Comparison of ENCODE assay signal across 20 cellular contexts in genomic region chr3:55180161-55180560, GRCh38.
"Had no signal": no experiment of that assay in that cellular context is flagged by ENCODE, and none has a peak within 500 bp of the region (broad histone marks: within the 10 kb centered on the region; RNA-seq: fewer than 3 reads in every experiment).

No MANE protein-coding gene starts in this region.

- H3K9me3 ChIP-seq: adrenal gland, ascending aorta, lower lobe of right lung, thoracic aorta, upper lobe of left lung had no signal

- H3K36me3 ChIP-seq: adrenal gland, ascending aorta, lower lobe of right lung, neural progenitor cell, thoracic aorta, upper lobe of left lung, WERI-Rb-1 had no signal

- H3K27ac Mint-ChIP-seq: activated CD8-positive, alpha-beta T cell treated with anti-CD3 and anti-CD28 coated beads, Interleukin-2, amount 10 ng/mL, durations not matched to agents 7 days and 5 days; activated naive CD8-positive, alpha-beta T cell; immature natural killer cell; naive thymus-derived CD8-positive, alpha-beta T cell; neural progenitor cell had no signal

- H3K27ac ChIP-seq: adrenal gland, ascending aorta, hepatocyte, lower lobe of right lung, neural progenitor cell, thoracic aorta, upper lobe of left lung, WERI-Rb-1 had no signal

- H3K4me1 ChIP-seq: adrenal gland, ascending aorta, lower lobe of right lung, neural progenitor cell, upper lobe of left lung had no signal

- H3K4me2 ChIP-seq: hepatocyte, neural progenitor cell had no signal

- H3K27me3 Mint-ChIP-seq: central memory CD8-positive, alpha-beta T cell had no signal

- H3K79me2 ChIP-seq: hepatocyte had no signal

- H3K4me3 Mint-ChIP-seq: activated CD8-positive, alpha-beta T cell treated with anti-CD3 and anti-CD28 coated beads, Interleukin-2, amount 10 ng/mL, durations not matched to agents 7 days and 5 days; activated naive CD8-positive, alpha-beta T cell; central memory CD8-positive, alpha-beta T cell; immature natural killer cell; naive thymus-derived CD8-positive, alpha-beta T cell; neural progenitor cell had no signal

- FAIRE-seq: colon had no signal

- H3K36me3 Mint-ChIP-seq: activated naive CD8-positive, alpha-beta T cell; immature natural killer cell; naive thymus-derived CD8-positive, alpha-beta T cell; neural progenitor cell had no signal

- H3K4me1 Mint-ChIP-seq: central memory CD8-positive, alpha-beta T cell; immature natural killer cell; naive thymus-derived CD8-positive, alpha-beta T cell had no signal

- H3K4me3 ChIP-seq: adrenal gland, ascending aorta, hepatocyte, lower lobe of right lung, neural progenitor cell, thoracic aorta, upper lobe of left lung had no signal

- H3K9me3 Mint-ChIP-seq: central memory CD8-positive, alpha-beta T cell; neural progenitor cell had no signal

- H3K27me3 ChIP-seq: ascending aorta, hepatocyte, neural progenitor cell, upper lobe of left lung had no signal

- ATAC-seq: activated CD8-positive, alpha-beta T cell treated with anti-CD3 and anti-CD28 coated beads, Interleukin-2, amount 10 ng/mL, durations not matched to agents 7 days and 5 days; lower lobe of right lung; naive thymus-derived CD8-positive, alpha-beta T cell; sciatic nerve had no signal

- H2AFZ ChIP-seq: hepatocyte, neural progenitor cell had no signal

- H3K9ac ChIP-seq: neural progenitor cell had no signal

- DNase-seq: activated CD4-positive, alpha-beta T cell treated with anti-CD3 and anti-CD28 coated beads, Interleukin-2, amount 50 U/mL, for 1 hour; activated CD4-positive, CD25-positive, alpha-beta regulatory T cell treated with anti-CD3 and anti-CD28 coated beads, Interleukin-2, amount 50 U/mL, for 72 hours; activated CD8-positive, alpha-beta T cell treated with anti-CD3 and anti-CD28 coated beads, Interleukin-2, amount 10 ng/mL, durations not matched to agents 7 days and 5 days; adrenal gland; glutamatergic neuron; immature natural killer cell; lower lobe of right lung; naive thymus-derived CD8-positive, alpha-beta T cell; stimulated activated CD4-positive, alpha-beta T cell treated with anti-CD3 and anti-CD28 coated beads, Interleukin-4, amount 100 ng/mL, for 1 hour; stimulated activated naive CD4-positive, alpha-beta T cell treated with Interleukin-2 at 50 U/mL for 16 hours; upper lobe of left lung; WERI-Rb-1 had no signal
